In the genomic region with DNA sequence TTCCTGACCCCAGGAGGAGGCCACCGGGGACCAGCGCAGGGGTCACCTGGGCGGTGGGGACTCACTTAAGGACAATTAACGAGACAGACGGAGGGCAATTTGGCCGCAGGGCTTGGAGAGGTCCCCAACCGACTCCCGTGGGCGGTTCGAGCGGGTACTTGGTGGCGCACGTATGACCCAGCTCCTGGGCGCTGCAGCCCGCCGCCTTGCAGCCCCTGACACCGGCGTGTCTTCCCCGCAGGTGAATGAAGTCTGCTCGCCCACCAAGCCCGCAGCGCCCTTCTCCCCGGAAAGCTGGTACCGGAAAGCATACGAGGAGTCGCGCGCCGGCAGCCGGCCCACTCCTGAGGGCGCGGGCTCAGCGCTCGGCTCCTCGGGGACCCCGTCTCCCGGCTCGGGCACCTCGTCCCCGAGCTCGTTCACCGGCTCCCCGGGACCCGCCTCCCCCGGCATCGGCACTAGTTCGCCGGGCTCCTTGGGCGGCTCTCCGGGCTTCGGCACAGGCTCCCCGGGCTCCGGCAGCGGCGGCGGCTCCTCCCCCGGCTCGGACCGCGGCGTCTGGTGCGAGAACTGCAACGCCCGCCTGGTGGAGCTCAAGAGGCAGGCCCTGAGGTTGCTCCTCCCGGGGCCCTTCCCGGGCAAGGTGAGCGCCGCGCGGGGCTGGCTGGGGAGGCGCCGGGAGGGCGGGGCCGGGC, we compare ENCODE assay signal across 8 cellular contexts. TPM values are rescaled to one million over a fixed set of nuclear protein-coding genes. Genes with fewer than 3 reads are reported as not detected.
A peak's percentile ranks its signal among the peaks of the same experiment; 100 is the strongest.
DNase-seq lines count a peak whose midpoint lies in the region; ATAC-seq and TF ChIP-seq lines count a peak whose summit lies in the region.

No MANE protein-coding gene starts in this region.

- H3K4me3 Mint-ChIP-seq in activated naive CD8-positive, alpha-beta T cell treated with anti-CD3 and anti-CD28 coated beads, Interleukin-2, amount 10 ng/mL, durations not matched to agents 7 days and 5 days, result peak overlapping the region; percentile 82

- 1% methylated on average over 37 of the region's 74 CpGs; no CpG with 5 or more reads in 1 of the 2 donors for WGBS in transverse colon (ENCODE audit: low coverage in 1 of 2), 2 donors

- no peaks in the 10 kb centered on the region for H3K9me3 ChIP-seq in transverse colon

- no peak overlapping the region for H3K27ac ChIP-seq in transverse colon

- POLR2A ChIA-PET in activated naive CD8-positive, alpha-beta T cell treated with anti-CD3 and anti-CD28 coated beads, Interleukin-2, amount 10 ng/mL, durations not matched to agents 7 days and 5 days (lab: Charles Lee), result interaction anchor here (0.6 to 1.1 kb wide), 3 partner anchors 24 to 225 kb away, joined by 3 to 5 read pairs (median 4); no protein-coding TSS in a partner anchor

- no peak for TF ChIP-seq POLR2A in transverse colon (IDR thresholded peaks at IDR 0.05)

- no peak for TF ChIP-seq EP300 in transverse colon (IDR thresholded peaks at IDR 0.05; ENCODE audit: low read depth)

- peaks cover 7% of the 10 kb centered on the region for H3K9me3 Mint-ChIP-seq in activated naive CD8-positive, alpha-beta T cell treated with anti-CD3 and anti-CD28 coated beads, Interleukin-2, amount 10 ng/mL, durations not matched to agents 7 days and 5 days

- peaks cover 27 to 42% (median 40%) of the 10 kb centered on the region in 4 donors for H3K4me1 ChIP-seq in transverse colon

- in situ Hi-C loops in transverse colon (cut with MboI; ENCODE audit: low pct_ligation_motif_present in 1 of 4, low pct_unique_long_range_greater_than_20kb in 1 of 4, low sequenced_read_pairs in 3 of 4), result loop anchor here in 3 of 4 donors (10.0 to 25.0 kb wide), 3 partner anchors 849 to 1331 kb away; no protein-coding TSS in a partner anchor

- H3K27ac Mint-ChIP-seq in activated naive CD8-positive, alpha-beta T cell treated with anti-CD3 and anti-CD28 coated beads, Interleukin-2, amount 10 ng/mL, durations not matched to agents 7 days and 5 days, result no peak overlapping the region

- ATAC-seq in HG02588 (IDR thresholded peaks at IDR 0.05; ENCODE audit: unreplicated experiment), result peak; percentile 89
- peak; percentile 96 for ATAC-seq in activated naive CD8-positive, alpha-beta T cell treated with anti-CD3 and anti-CD28 coated beads, Interleukin-2, amount 10 ng/mL, durations not matched to agents 7 days and 5 days (ENCODE audit: low read depth)

- H3K27me3 ChIP-seq in transverse colon, result peaks cover 90% of the 10 kb centered on the region

- TF ChIP-seq CTCF in GM10266 (IDR thresholded peaks at IDR 0.05; ENCODE audit: control insufficient read depth, insufficient read depth, low read depth, missing control alignments) (peak; percentile 88), transverse colon (IDR thresholded peaks at IDR 0.05) (peak; percentile 57 to 82 (median 69))

- no peaks in the 10 kb centered on the region for H3K36me3 ChIP-seq in transverse colon

- peak; percentile 96 for DNase-seq in GM10266 (ENCODE audit: extremely low spot score)
- DNase-seq in NCI-H1048 (lab: John Stamatoyannopoulos, UW), result peak; percentile 91
- DNase-seq in SW 1271 (lab: John Stamatoyannopoulos, UW), result peak; percentile 80 to 90
- DNase-seq in activated naive CD8-positive, alpha-beta T cell treated with anti-CD3 and anti-CD28 coated beads, Interleukin-2, amount 10 ng/mL, durations not matched to agents 7 days and 5 days, result peak; percentile 90
- peak; percentile 90 for DNase-seq in cardiac septum (ENCODE audit: low spot score)
- peak; percentile 43 for DNase-seq in pons (ENCODE audit: low spot score)
- peak; percentile 84 for DNase-seq in transverse colon

- H3K4me1 Mint-ChIP-seq in activated naive CD8-positive, alpha-beta T cell treated with anti-CD3 and anti-CD28 coated beads, Interleukin-2, amount 10 ng/mL, durations not matched to agents 7 days and 5 days, result peaks cover 19% of the 10 kb centered on the region

- H3K4me3 ChIP-seq in transverse colon, result peak overlapping the region; percentile 32 to 65 (median 38)

- H3K27me3 Mint-ChIP-seq in activated naive CD8-positive, alpha-beta T cell treated with anti-CD3 and anti-CD28 coated beads, Interleukin-2, amount 10 ng/mL, durations not matched to agents 7 days and 5 days, result peaks cover 62% of the 10 kb centered on the region

- intact Hi-C loops in cardiac septum (cut with DNase I), result loop anchor here (2.0 to 10.0 kb wide), 2 partner anchors 225 to 1299 kb away; no protein-coding TSS in a partner anchor
- intact Hi-C loops in transverse colon (cut with DNase I; ENCODE audit: low total_unique reads), result loop anchor here (2.0 kb wide), 1 partner anchor 847 kb away; no protein-coding TSS in a partner anchor

- H3K36me3 Mint-ChIP-seq in activated naive CD8-positive, alpha-beta T cell treated with anti-CD3 and anti-CD28 coated beads, Interleukin-2, amount 10 ng/mL, durations not matched to agents 7 days and 5 days, result no peaks in the 10 kb centered on the region

RNA-seq across cellular contexts. Expression of a gene that starts 1.4 kb away (rescaled TPM):
- under 1 TPM in 1 of 2 experiments, not detected in 1; 0.14 TPM for total RNA-seq in activated naive CD8-positive, alpha-beta T cell treated with anti-CD3 and anti-CD28 coated beads, Interleukin-2, amount 10 ng/mL, durations not matched to agents 7 days and 5 days
- total RNA-seq in cardiac septum (1.1 TPM), transverse colon (under 1 TPM in 3 of 4 donors, not detected in 1; 0.20 to 0.79 (median 0.41) TPM)

Comparison
In these comparisons a context has a peak if more than half of its experiments do, and no peak if none do; other contexts are left out.
1. DNase-seq: peak in every context shown above with its lines; median percentile 96 in GM10266; 91 in NCI-H1048; 90 in activated naive CD8-positive, alpha-beta T cell treated with anti-CD3 and anti-CD28 coated beads, Interleukin-2, amount 10 ng/mL, durations not matched to agents 7 days and 5 days; 90 in cardiac septum; 85 in SW 1271; 84 in transverse colon; 43 in pons.